ENCODE assay signal across 1 cellular context in genomic region chrX:106726485-106727437, GRCh38.
A peak's percentile ranks its signal among the peaks of the same experiment; 100 is the strongest.
TF ChIP-seq lines count a peak whose summit lies in the region.

Gene RNF128, plus strand, starts transcription at chrX:106726701. Its CDS starts 213 bp downstream, at chrX:106726914.

TF ChIP-seq in H1, 55 proteins besides CTCF, POLR2A, EP300 and RAD21:
- TF ChIP-seq TAF7 (optimal IDR thresholded peaks at IDR 0.05; ENCODE audit: borderline replicate concordance, low read depth, low read length) (no peak), RBBP5 (IDR thresholded peaks at IDR 0.05; ENCODE audit: borderline replicate concordance, low read depth, low read length) (peak; percentile 62; the same call in 1 of the 2 replicates), KDM4A (IDR thresholded peaks at IDR 0.05; ENCODE audit: low read depth, low read length, severe bottlenecking) (peak; percentile 76), POLR2AphosphoS5 (IDR thresholded peaks at IDR 0.05; ENCODE audit: low read depth, low read length) (0 out of 2 replicates have a peak, but pooled peaks have one; percentile 27), PHF8 (conservative IDR thresholded peaks at IDR 0.05; ENCODE audit: low read depth, low read length) (no peak), SUZ12 (IDR thresholded peaks at IDR 0.05; ENCODE audit: low read length) (peak; percentile 51; the same call in 1 of the 2 replicates), MAX (IDR thresholded peaks at IDR 0.05) (peak; percentile 58; the same call in 1 of the 2 replicates), TAF1 (IDR thresholded peaks at IDR 0.05; ENCODE audit: low read depth, low read length) (0 out of 2 replicates have a peak, but pooled peaks have one; percentile 36), SIN3A (conservative IDR thresholded peaks at IDR 0.05 in 1 of 2, IDR thresholded peaks at IDR 0.05 in 1 of 2; ENCODE audit: low read depth in 1 of 2, low read length in 2 of 2) (no peak), SIRT6 (IDR thresholded peaks at IDR 0.05; ENCODE audit: low read length) (no peak), CREB1 (IDR thresholded peaks at IDR 0.05) (peak; percentile 46; the same call in 1 of the 2 replicates), HDAC2 (IDR thresholded peaks at IDR 0.05; ENCODE audit: borderline replicate concordance in 1 of 2, low read depth in 2 of 2, low read length in 2 of 2) (0 out of 4 replicates have a peak, but pooled peaks of 1 of the 2 experiments have one; percentile 24), CEBPB (IDR thresholded peaks at IDR 0.05; ENCODE audit: low read depth, low read length) (no peak), EZH2 (IDR thresholded peaks at IDR 0.05; ENCODE audit: low read depth, low read length, severe bottlenecking) (peak; percentile 29)
